In the genomic region with DNA sequence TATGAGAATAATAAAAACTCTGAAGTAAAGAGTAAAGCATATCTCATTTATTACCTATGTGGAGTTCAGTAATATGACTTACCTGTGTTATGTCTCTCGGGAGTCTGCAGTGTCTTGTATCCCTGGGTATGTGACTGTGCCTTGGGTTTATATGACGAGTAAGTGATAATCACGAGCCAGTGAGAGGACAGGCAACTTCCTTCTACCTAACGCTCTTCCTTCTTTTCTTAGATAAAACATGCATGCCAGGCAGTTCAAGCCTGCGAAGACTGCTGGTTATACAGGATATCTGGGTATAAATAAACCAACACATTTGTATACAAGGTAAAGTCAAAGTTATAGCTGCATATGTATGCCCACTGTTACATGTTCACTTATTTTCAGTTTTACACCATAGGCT, we compare ENCODE assay signal across 3 cellular contexts.
TF ChIP-seq lines count a peak whose summit lies in the region.

A gene (minus strand): TSS at position 124 of the 400 bp plus-strand sequence. CDS start 8,207 bp downstream, outside the sequence.

TF ChIP-seq in SK-N-SH, 30 proteins besides CTCF, POLR2A, EP300 and RAD21 (continued from another document):
- TF ChIP-seq, protein P1, sequence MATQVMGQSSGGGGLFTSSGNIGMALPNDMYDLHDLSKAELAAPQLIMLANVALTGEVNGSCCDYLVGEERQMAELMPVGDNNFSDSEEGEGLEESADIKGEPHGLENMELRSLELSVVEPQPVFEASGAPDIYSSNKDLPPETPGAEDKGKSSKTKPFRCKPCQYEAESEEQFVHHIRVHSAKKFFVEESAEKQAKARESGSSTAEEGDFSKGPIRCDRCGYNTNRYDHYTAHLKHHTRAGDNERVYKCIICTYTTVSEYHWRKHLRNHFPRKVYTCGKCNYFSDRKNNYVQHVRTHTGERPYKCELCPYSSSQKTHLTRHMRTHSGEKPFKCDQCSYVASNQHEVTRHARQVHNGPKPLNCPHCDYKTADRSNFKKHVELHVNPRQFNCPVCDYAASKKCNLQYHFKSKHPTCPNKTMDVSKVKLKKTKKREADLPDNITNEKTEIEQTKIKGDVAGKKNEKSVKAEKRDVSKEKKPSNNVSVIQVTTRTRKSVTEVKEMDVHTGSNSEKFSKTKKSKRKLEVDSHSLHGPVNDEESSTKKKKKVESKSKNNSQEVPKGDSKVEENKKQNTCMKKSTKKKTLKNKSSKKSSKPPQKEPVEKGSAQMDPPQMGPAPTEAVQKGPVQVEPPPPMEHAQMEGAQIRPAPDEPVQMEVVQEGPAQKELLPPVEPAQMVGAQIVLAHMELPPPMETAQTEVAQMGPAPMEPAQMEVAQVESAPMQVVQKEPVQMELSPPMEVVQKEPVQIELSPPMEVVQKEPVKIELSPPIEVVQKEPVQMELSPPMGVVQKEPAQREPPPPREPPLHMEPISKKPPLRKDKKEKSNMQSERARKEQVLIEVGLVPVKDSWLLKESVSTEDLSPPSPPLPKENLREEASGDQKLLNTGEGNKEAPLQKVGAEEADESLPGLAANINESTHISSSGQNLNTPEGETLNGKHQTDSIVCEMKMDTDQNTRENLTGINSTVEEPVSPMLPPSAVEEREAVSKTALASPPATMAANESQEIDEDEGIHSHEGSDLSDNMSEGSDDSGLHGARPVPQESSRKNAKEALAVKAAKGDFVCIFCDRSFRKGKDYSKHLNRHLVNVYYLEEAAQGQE (IDR thresholded peaks at IDR 0.05; ENCODE audit: low read depth, low read length): no peak
- no peak for TF ChIP-seq POLR2AphosphoS5 (IDR thresholded peaks at IDR 0.05; ENCODE audit: low read depth, low read length)
- no peak for TF ChIP-seq FOSL2 (IDR thresholded peaks at IDR 0.05; ENCODE audit: borderline replicate concordance, low read depth)
- no peak for TF ChIP-seq FOXJ3 (CRISPR knock-in tag; IDR thresholded peaks at IDR 0.05)
- no peak for TF ChIP-seq JUND (IDR thresholded peaks at IDR 0.05)
- no peak for TF ChIP-seq NRF1 (IDR thresholded peaks at IDR 0.05; ENCODE audit: low read depth, low read length)
- TF ChIP-seq RCOR1 (IDR thresholded peaks at IDR 0.05; ENCODE audit: low read length): no peak
- TF ChIP-seq, protein P2, sequence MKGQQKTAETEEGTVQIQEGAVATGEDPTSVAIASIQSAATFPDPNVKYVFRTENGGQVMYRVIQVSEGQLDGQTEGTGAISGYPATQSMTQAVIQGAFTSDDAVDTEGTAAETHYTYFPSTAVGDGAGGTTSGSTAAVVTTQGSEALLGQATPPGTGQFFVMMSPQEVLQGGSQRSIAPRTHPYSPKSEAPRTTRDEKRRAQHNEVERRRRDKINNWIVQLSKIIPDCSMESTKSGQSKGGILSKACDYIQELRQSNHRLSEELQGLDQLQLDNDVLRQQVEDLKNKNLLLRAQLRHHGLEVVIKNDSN (IDR thresholded peaks at IDR 0.05; ENCODE audit: borderline replicate concordance, low read depth): no peak
- TF ChIP-seq ELF1 (IDR thresholded peaks at IDR 0.05): no peak
- no peak for TF ChIP-seq CHD2 (IDR thresholded peaks at IDR 0.05; ENCODE audit: low read length, partially characterized antibody)
- no peak for TF ChIP-seq TAF1 (IDR thresholded peaks at IDR 0.05; ENCODE audit: borderline replicate concordance, low read depth, low read length)
- TF ChIP-seq RXRA (IDR thresholded peaks at IDR 0.05; ENCODE audit: borderline replicate concordance, low read depth): no peak
- no peak for TF ChIP-seq MXI1 (IDR thresholded peaks at IDR 0.05; ENCODE audit: low read depth, low read length)
- TF ChIP-seq EZH2phosphoT487 (IDR thresholded peaks at IDR 0.05; ENCODE audit: borderline replicate concordance, low read depth): no peak
- TF ChIP-seq, protein P3, sequence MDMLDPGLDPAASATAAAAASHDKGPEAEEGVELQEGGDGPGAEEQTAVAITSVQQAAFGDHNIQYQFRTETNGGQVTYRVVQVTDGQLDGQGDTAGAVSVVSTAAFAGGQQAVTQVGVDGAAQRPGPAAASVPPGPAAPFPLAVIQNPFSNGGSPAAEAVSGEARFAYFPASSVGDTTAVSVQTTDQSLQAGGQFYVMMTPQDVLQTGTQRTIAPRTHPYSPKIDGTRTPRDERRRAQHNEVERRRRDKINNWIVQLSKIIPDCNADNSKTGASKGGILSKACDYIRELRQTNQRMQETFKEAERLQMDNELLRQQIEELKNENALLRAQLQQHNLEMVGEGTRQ (IDR thresholded peaks at IDR 0.05; ENCODE audit: borderline replicate concordance, low read depth, low read length): no peak
- TF ChIP-seq YY1 (IDR thresholded peaks at IDR 0.05; ENCODE audit: low read depth): no peak

TF ChIP-seq in SK-N-SH treated with all-trans-retinoic acid at 6 μM for 48 hours, 23 proteins besides CTCF, POLR2A, EP300 and RAD21 (continued from another document):
- TF ChIP-seq ZC3H10 (CRISPR knock-in tag; IDR thresholded peaks at IDR 0.05) (no peak), ZNF565 (CRISPR knock-in tag; conservative IDR thresholded peaks at IDR 0.05; ENCODE audit: low read depth) (no peak), ARNTL (CRISPR knock-in tag; IDR thresholded peaks at IDR 0.05; ENCODE audit: borderline replicate concordance, low read depth) (no peak), PPARA (CRISPR knock-in tag; IDR thresholded peaks at IDR 0.05; ENCODE audit: borderline replicate concordance) (no peak), ZNF70 (CRISPR knock-in tag; IDR thresholded peaks at IDR 0.05) (no peak), RARB (CRISPR knock-in tag; IDR thresholded peaks at IDR 0.05) (no peak), ISL1 (CRISPR knock-in tag; IDR thresholded peaks at IDR 0.05) (no peak), TOX (CRISPR knock-in tag; IDR thresholded peaks at IDR 0.05; ENCODE audit: borderline replicate concordance) (no peak)
- TF ChIP-seq, protein P4, sequence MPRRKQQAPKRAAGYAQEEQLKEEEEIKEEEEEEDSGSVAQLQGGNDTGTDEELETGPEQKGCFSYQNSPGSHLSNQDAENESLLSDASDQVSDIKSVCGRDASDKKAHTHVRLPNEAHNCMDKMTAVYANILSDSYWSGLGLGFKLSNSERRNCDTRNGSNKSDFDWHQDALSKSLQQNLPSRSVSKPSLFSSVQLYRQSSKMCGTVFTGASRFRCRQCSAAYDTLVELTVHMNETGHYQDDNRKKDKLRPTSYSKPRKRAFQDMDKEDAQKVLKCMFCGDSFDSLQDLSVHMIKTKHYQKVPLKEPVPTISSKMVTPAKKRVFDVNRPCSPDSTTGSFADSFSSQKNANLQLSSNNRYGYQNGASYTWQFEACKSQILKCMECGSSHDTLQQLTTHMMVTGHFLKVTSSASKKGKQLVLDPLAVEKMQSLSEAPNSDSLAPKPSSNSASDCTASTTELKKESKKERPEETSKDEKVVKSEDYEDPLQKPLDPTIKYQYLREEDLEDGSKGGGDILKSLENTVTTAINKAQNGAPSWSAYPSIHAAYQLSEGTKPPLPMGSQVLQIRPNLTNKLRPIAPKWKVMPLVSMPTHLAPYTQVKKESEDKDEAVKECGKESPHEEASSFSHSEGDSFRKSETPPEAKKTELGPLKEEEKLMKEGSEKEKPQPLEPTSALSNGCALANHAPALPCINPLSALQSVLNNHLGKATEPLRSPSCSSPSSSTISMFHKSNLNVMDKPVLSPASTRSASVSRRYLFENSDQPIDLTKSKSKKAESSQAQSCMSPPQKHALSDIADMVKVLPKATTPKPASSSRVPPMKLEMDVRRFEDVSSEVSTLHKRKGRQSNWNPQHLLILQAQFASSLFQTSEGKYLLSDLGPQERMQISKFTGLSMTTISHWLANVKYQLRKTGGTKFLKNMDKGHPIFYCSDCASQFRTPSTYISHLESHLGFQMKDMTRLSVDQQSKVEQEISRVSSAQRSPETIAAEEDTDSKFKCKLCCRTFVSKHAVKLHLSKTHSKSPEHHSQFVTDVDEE (CRISPR knock-in tag; IDR thresholded peaks at IDR 0.05): no peak
- TF ChIP-seq, protein P5, sequence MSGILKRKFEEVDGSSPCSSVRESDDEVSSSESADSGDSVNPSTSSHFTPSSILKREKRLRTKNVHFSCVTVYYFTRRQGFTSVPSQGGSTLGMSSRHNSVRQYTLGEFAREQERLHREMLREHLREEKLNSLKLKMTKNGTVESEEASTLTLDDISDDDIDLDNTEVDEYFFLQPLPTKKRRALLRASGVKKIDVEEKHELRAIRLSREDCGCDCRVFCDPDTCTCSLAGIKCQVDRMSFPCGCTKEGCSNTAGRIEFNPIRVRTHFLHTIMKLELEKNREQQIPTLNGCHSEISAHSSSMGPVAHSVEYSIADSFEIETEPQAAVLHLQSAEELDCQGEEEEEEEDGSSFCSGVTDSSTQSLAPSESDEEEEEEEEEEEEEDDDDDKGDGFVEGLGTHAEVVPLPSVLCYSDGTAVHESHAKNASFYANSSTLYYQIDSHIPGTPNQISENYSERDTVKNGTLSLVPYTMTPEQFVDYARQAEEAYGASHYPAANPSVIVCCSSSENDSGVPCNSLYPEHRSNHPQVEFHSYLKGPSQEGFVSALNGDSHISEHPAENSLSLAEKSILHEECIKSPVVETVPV (CRISPR knock-in tag; IDR thresholded peaks at IDR 0.05): no peak
- TF ChIP-seq, protein P6, sequence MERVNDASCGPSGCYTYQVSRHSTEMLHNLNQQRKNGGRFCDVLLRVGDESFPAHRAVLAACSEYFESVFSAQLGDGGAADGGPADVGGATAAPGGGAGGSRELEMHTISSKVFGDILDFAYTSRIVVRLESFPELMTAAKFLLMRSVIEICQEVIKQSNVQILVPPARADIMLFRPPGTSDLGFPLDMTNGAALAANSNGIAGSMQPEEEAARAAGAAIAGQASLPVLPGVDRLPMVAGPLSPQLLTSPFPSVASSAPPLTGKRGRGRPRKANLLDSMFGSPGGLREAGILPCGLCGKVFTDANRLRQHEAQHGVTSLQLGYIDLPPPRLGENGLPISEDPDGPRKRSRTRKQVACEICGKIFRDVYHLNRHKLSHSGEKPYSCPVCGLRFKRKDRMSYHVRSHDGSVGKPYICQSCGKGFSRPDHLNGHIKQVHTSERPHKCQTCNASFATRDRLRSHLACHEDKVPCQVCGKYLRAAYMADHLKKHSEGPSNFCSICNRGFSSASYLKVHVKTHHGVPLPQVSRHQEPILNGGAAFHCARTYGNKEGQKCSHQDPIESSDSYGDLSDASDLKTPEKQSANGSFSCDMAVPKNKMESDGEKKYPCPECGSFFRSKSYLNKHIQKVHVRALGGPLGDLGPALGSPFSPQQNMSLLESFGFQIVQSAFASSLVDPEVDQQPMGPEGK (CRISPR knock-in tag; IDR thresholded peaks at IDR 0.05; ENCODE audit: borderline replicate concordance): no peak

TF ChIP-seq in endothelial cell of umbilical vein, 7 proteins besides CTCF, POLR2A, EP300 and RAD21 (continued from another document):
- TF ChIP-seq, protein P7, sequence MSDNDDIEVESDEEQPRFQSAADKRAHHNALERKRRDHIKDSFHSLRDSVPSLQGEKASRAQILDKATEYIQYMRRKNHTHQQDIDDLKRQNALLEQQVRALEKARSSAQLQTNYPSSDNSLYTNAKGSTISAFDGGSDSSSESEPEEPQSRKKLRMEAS (IDR thresholded peaks at IDR 0.05; ENCODE audit: insufficient read depth, insufficient read length): no peak
